2 cellular contexts compared by ENCODE assay signal in genomic region chr17:80104321-80104955, GRCh38.
TF ChIP-seq lines count a peak whose summit lies in the region.

No MANE protein-coding gene starts in this region.

TF ChIP-seq in SK-N-SH treated with all-trans-retinoic acid at 6 μM for 48 hours, 23 proteins besides CTCF, POLR2A, EP300 and RAD21:
- TF ChIP-seq TOX (CRISPR knock-in tag; IDR thresholded peaks at IDR 0.05; ENCODE audit: borderline replicate concordance), result no peak
- no peak for TF ChIP-seq TSHZ2 (CRISPR knock-in tag; IDR thresholded peaks at IDR 0.05)
- no peak for TF ChIP-seq TCF4 (CRISPR knock-in tag; IDR thresholded peaks at IDR 0.05; ENCODE audit: borderline replicate concordance)
- no peak for TF ChIP-seq ZFP3 (CRISPR knock-in tag; IDR thresholded peaks at IDR 0.05)
- no peak for TF ChIP-seq ESRRG (CRISPR knock-in tag; IDR thresholded peaks at IDR 0.05)
- no peak for TF ChIP-seq ISL1 (CRISPR knock-in tag; IDR thresholded peaks at IDR 0.05)
- no peak for TF ChIP-seq ARNTL (CRISPR knock-in tag; IDR thresholded peaks at IDR 0.05; ENCODE audit: borderline replicate concordance, low read depth)
- no peak for TF ChIP-seq SNAI2 (CRISPR knock-in tag; IDR thresholded peaks at IDR 0.05)
- TF ChIP-seq BACH2 (CRISPR knock-in tag; IDR thresholded peaks at IDR 0.05; ENCODE audit: borderline replicate concordance), result no peak
- TF ChIP-seq PPARA (CRISPR knock-in tag; IDR thresholded peaks at IDR 0.05; ENCODE audit: borderline replicate concordance), result no peak
- TF ChIP-seq GLIS3 (CRISPR knock-in tag; IDR thresholded peaks at IDR 0.05), result no peak
- TF ChIP-seq ZNF8 (CRISPR knock-in tag; IDR thresholded peaks at IDR 0.05), result no peak
- TF ChIP-seq CSRNP3 (CRISPR knock-in tag; IDR thresholded peaks at IDR 0.05), result no peak
- TF ChIP-seq CREB5 (CRISPR knock-in tag; IDR thresholded peaks at IDR 0.05; ENCODE audit: low read depth), result no peak
- TF ChIP-seq RARB (CRISPR knock-in tag; IDR thresholded peaks at IDR 0.05), result no peak
- TF ChIP-seq ZNF565 (CRISPR knock-in tag; conservative IDR thresholded peaks at IDR 0.05; ENCODE audit: low read depth), result no peak
- TF ChIP-seq PATZ1 (CRISPR knock-in tag; IDR thresholded peaks at IDR 0.05; ENCODE audit: borderline replicate concordance), result no peak

TF ChIP-seq in HepG2, 621 proteins besides CTCF, POLR2A, EP300 and RAD21 (continued from another document):
- TF ChIP-seq AGO2 (optimal IDR thresholded peaks at IDR 0.05; ENCODE audit: low read depth, low read length) (peak; percentile 80), PCBP2 (optimal IDR thresholded peaks at IDR 0.05; ENCODE audit: low read depth, low read length, poor library complexity, severe bottlenecking) (no peak)
